In the genomic region with DNA sequence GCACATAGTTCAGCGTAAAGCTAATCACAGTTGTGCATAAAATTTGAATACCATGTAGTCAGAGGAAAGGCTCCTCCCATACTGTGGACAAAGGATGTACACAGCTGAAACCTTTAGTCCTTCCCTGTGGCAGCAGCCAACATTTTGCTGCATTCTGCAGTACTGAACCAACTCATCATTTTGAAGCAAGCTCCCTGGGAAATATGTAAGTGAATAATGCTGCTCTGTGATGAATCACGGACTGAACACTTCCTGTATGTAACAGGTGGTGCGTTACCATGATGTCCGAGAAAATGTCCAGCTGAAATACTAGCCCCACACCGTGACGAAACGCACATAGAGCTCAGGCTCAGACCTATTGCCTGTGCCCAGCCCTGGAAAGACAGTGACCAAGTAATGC, we compare ENCODE assay signal across 18 cellular contexts.
DNase-seq lines count a peak whose midpoint lies in the region; ATAC-seq, FAIRE-seq and TF ChIP-seq lines count a peak whose summit lies in the region.
"Had no signal": no experiment of that assay in that cellular context is flagged by ENCODE, and none has a peak within 500 bp of the region (broad histone marks: within the 10 kb centered on the region; RNA-seq: fewer than 3 reads in every experiment).

No MANE protein-coding gene starts in this region.

- peaks cover 8% of the 10 kb centered on the region for H3K4me1 Mint-ChIP-seq in astrocyte (ENCODE audit: low read depth, unreplicated experiment)

- no peak for FAIRE-seq in astrocyte (lab: Jason Lieb, UNC)
- FAIRE-seq: colon, endothelial cell of umbilical vein, G401.6, HepG2 had no signal

- H2AFZ ChIP-seq in astrocyte (ENCODE audit: low read depth, low read length): no peak overlapping the region
- H2AFZ ChIP-seq: parathyroid adenoma had no signal

- DNase-seq in HCEC 1CT (peak; percentile 89), astrocyte (ENCODE audit: low read depth) (peak; percentile 77), foreskin fibroblast (peak; percentile 6 to 19), skeletal muscle cell (ENCODE audit: low read depth) (peak; percentile 71)
- no peak for DNase-seq in effector CD4-positive, alpha-beta T cell
- DNase-seq: activated CD4-positive, alpha-beta T cell treated with anti-CD3 and anti-CD28 coated beads for 4 hours; Caco-2; glutamatergic neuron; HFFc6; NCI-H187; upper lobe of right lung had no signal

- H3K79me2 ChIP-seq in astrocyte (ENCODE audit: insufficient read depth, low read length): no peaks in the 10 kb centered on the region
- H3K79me2 ChIP-seq: parathyroid adenoma had no signal

- no peaks in the 10 kb centered on the region for H3K9me3 ChIP-seq in astrocyte (ENCODE audit: insufficient read depth, low read depth, low read length)
- H3K9me3 ChIP-seq: Caco-2, upper lobe of right lung had no signal

- no peak overlapping the region for H3K9ac ChIP-seq in astrocyte (ENCODE audit: low read length)
- H3K9ac ChIP-seq: parathyroid adenoma had no signal

- H3K4me3 Mint-ChIP-seq in astrocyte (ENCODE audit: unreplicated experiment): no peak overlapping the region
- H3K4me3 Mint-ChIP-seq: HFFc6 had no signal

- H3K27me3 Mint-ChIP-seq in astrocyte (ENCODE audit: low read depth, unreplicated experiment): no peaks in the 10 kb centered on the region

- H3K27me3 ChIP-seq in astrocyte (ENCODE audit: insufficient read depth, low read length): no peaks in the 10 kb centered on the region
- H3K27me3 ChIP-seq: upper lobe of right lung had no signal

- no peaks in the 10 kb centered on the region for H4K20me1 ChIP-seq in astrocyte (ENCODE audit: insufficient read depth, low read length)

- no peaks in the 10 kb centered on the region for H3K9me3 Mint-ChIP-seq in astrocyte (ENCODE audit: unreplicated experiment)
- H3K9me3 Mint-ChIP-seq: HFFc6 had no signal

- ATAC-seq in GM19455 (IDR thresholded peaks at IDR 0.05; ENCODE audit: unreplicated experiment): no peak
- ATAC-seq in HG03342 (IDR thresholded peaks at IDR 0.05; ENCODE audit: unreplicated experiment): no peak
- ATAC-seq: HepG2, upper lobe of right lung had no signal

- H3K27ac Mint-ChIP-seq in astrocyte (ENCODE audit: unreplicated experiment): no peak overlapping the region
- H3K27ac Mint-ChIP-seq: HFFc6 had no signal

- no peaks in the 10 kb centered on the region for H3K36me3 Mint-ChIP-seq in astrocyte (ENCODE audit: low read depth, unreplicated experiment)

- H3K27ac ChIP-seq in astrocyte (ENCODE audit: low read depth, low read length): no peak overlapping the region
- H3K27ac ChIP-seq: parathyroid adenoma, upper lobe of right lung had no signal

- no peak for TF ChIP-seq CTCF in astrocyte (IDR thresholded peaks at IDR 0.05; ENCODE audit: insufficient read depth, low read depth, low read length)
- no peak for TF ChIP-seq CTCF in foreskin fibroblast (IDR thresholded peaks at IDR 0.05; ENCODE audit: low read depth, low read length)

- no peak overlapping the region for H3K4me2 ChIP-seq in astrocyte (ENCODE audit: low read length)

- no peak overlapping the region for H3K4me3 ChIP-seq in astrocyte (ENCODE audit: insufficient read depth, low read depth, low read length)
- no peak overlapping the region for H3K4me3 ChIP-seq in foreskin fibroblast (ENCODE audit: low read depth in 1 of 2, low read length in 2 of 2)
- H3K4me3 ChIP-seq in skeletal muscle cell (ENCODE audit: low read depth, low read length): no peak overlapping the region
- H3K4me3 ChIP-seq: upper lobe of right lung had no signal

- no peaks in the 10 kb centered on the region for H3K4me1 ChIP-seq in astrocyte (ENCODE audit: insufficient read depth, low read length)
- H3K4me1 ChIP-seq: Caco-2, parathyroid adenoma, upper lobe of right lung had no signal

- H3K36me3 ChIP-seq in astrocyte (ENCODE audit: insufficient read depth, low read length): no peaks in the 10 kb centered on the region
- H3K36me3 ChIP-seq: upper lobe of right lung had no signal
